Comparison of ENCODE assay signal across 8 cellular contexts in genomic region chrX:154370300-154370881, GRCh38. TPM values are rescaled to one million over a fixed set of nuclear protein-coding genes. Genes with fewer than 3 reads are reported as not detected.
DNase-seq lines count a peak whose midpoint lies in the region; ATAC-seq and TF ChIP-seq lines count a peak whose summit lies in the region.

No MANE protein-coding gene starts in this region.

- CTCF ChIA-PET in activated naive CD4-positive, alpha-beta T cell treated with anti-CD3 and anti-CD28 coated beads for 36 hours (lab: Charles Lee), result no interaction called here
- CTCF ChIA-PET in GM10248 (lab: Yijun Ruan, JAX), result interaction anchor here (1.0 to 1.8 kb wide), 3 partner anchors 120 to 167 kb away, joined by 3 to 4 read pairs (median 4); partner anchors contain the start of gene SLC10A3

- H3K27me3 Mint-ChIP-seq in activated naive CD4-positive, alpha-beta T cell treated with anti-CD3 and anti-CD28 coated beads for 36 hours (ENCODE audit: low read depth), result no peaks in the 10 kb centered on the region
- H3K27me3 Mint-ChIP-seq in activated naive CD8-positive, alpha-beta T cell treated with anti-CD3 and anti-CD28 coated beads, Interleukin-2, amount 50 U/mL, for 24 hours, result no peaks in the 10 kb centered on the region

- no peak for DNase-seq in activated naive CD4-positive, alpha-beta T cell treated with anti-CD3 and anti-CD28 coated beads for 36 hours
- DNase-seq in activated naive CD4-positive, alpha-beta T cell (lab: John Stamatoyannopoulos, UW), result no peak
- no peak for DNase-seq in activated naive CD8-positive, alpha-beta T cell treated with anti-CD3 and anti-CD28 coated beads, Interleukin-2, amount 50 U/mL, for 24 hours
- DNase-seq in NCI-H2171 (lab: John Stamatoyannopoulos, UW), result no peak
- DNase-seq in posterior vena cava (ENCODE audit: low spot score), result no peak
- no peak for DNase-seq in GM10248 (ENCODE audit: extremely low spot score)

- intact Hi-C loops in activated naive CD4-positive, alpha-beta T cell treated with anti-CD3 and anti-CD28 coated beads for 36 hours (cut with micrococcal nuclease), result loop anchor here (2.0 to 5.0 kb wide), 3 partner anchors 44 to 273 kb away; partner anchors contain the start of genes GDI1 and MECP2
- intact Hi-C loops in posterior vena cava (cut with DNase I), result no loop called here

- peaks cover 22% of the 10 kb centered on the region; the same call in 1 of the 2 replicates for H3K27me3 ChIP-seq in iPS-20b (ENCODE audit: insufficient read depth, low read length)
- peaks cover 0 to 4% of the 10 kb centered on the region in 2 donors for H3K27me3 ChIP-seq in stomach smooth muscle (ENCODE audit: control insufficient read depth in 1 of 2, insufficient read depth in 2 of 2, low read length in 2 of 2)

- H3K9me3 ChIP-seq in iPS-20b (ENCODE audit: insufficient read depth, low read depth, low read length), result no peaks in the 10 kb centered on the region
- no peaks in the 10 kb centered on the region for H3K9me3 ChIP-seq in stomach smooth muscle (ENCODE audit: control insufficient read depth in 2 of 2, low read length in 2 of 2)

- no peaks in the 10 kb centered on the region for H3K9me3 Mint-ChIP-seq in activated naive CD4-positive, alpha-beta T cell treated with anti-CD3 and anti-CD28 coated beads for 36 hours
- H3K9me3 Mint-ChIP-seq in activated naive CD8-positive, alpha-beta T cell treated with anti-CD3 and anti-CD28 coated beads, Interleukin-2, amount 50 U/mL, for 24 hours, result no peaks in the 10 kb centered on the region

- H3K9ac ChIP-seq in iPS-20b (ENCODE audit: low read depth, low read length) (peak overlapping the region; percentile 99), stomach smooth muscle (ENCODE audit: low read length in 2 of 2) (peak overlapping the region; percentile 69 to 90)

- no peak for ATAC-seq in activated naive CD8-positive, alpha-beta T cell treated with anti-CD3 and anti-CD28 coated beads, Interleukin-2, amount 50 U/mL, for 24 hours

- POLR2A ChIA-PET in GM10248 (lab: Yijun Ruan, JAX), result interaction anchor here (1.0 kb wide), 3 partner anchors 13 to 576 kb away, joined by 3 to 7 read pairs (median 5); partner anchors contain the start of genes IDH3G, SLC10A3 and SSR4

- H3K36me3 ChIP-seq in iPS-20b (ENCODE audit: insufficient read depth, low read depth, low read length) (peaks cover 41% of the 10 kb centered on the region), stomach smooth muscle (ENCODE audit: control insufficient read depth in 2 of 2, insufficient read depth in 2 of 2, low read length in 2 of 2) (peaks cover 20 to 40% of the 10 kb centered on the region in 2 donors)

- peaks cover 8% of the 10 kb centered on the region for H3K36me3 Mint-ChIP-seq in activated naive CD4-positive, alpha-beta T cell treated with anti-CD3 and anti-CD28 coated beads for 36 hours (ENCODE audit: low read depth)
- peaks cover 15% of the 10 kb centered on the region for H3K36me3 Mint-ChIP-seq in activated naive CD8-positive, alpha-beta T cell treated with anti-CD3 and anti-CD28 coated beads, Interleukin-2, amount 50 U/mL, for 24 hours (ENCODE audit: low read depth)

- peak overlapping the region; percentile 88 for H3K27ac Mint-ChIP-seq in activated naive CD4-positive, alpha-beta T cell treated with anti-CD3 and anti-CD28 coated beads for 36 hours
- H3K27ac Mint-ChIP-seq in activated naive CD8-positive, alpha-beta T cell treated with anti-CD3 and anti-CD28 coated beads, Interleukin-2, amount 50 U/mL, for 24 hours, result peak overlapping the region; percentile 87

- H3K4me1 ChIP-seq in iPS-20b (ENCODE audit: insufficient read depth, low read length), result no peaks in the 10 kb centered on the region; the same call in 1 of the 2 replicates
- peaks cover 43% of the 10 kb centered on the region for H3K4me1 ChIP-seq in stomach smooth muscle (ENCODE audit: control insufficient read depth, insufficient read depth, low read length)

- H3K27ac ChIP-seq in iPS-20b (ENCODE audit: low read length), result peak overlapping the region; percentile 98
- peak overlapping the region; percentile 99 for H3K27ac ChIP-seq in stomach smooth muscle (ENCODE audit: low read length)

- peak overlapping the region; percentile 86 for H3K4me3 Mint-ChIP-seq in activated naive CD4-positive, alpha-beta T cell treated with anti-CD3 and anti-CD28 coated beads for 36 hours
- H3K4me3 Mint-ChIP-seq in activated naive CD8-positive, alpha-beta T cell treated with anti-CD3 and anti-CD28 coated beads, Interleukin-2, amount 50 U/mL, for 24 hours, result peak overlapping the region; percentile 95

- H3K4me3 ChIP-seq in iPS-20b (ENCODE audit: low read length) (peak overlapping the region; percentile 96), stomach smooth muscle (ENCODE audit: low read length in 2 of 2) (peak overlapping the region; percentile 88 to 89)

- H3K4me1 Mint-ChIP-seq in activated naive CD4-positive, alpha-beta T cell treated with anti-CD3 and anti-CD28 coated beads for 36 hours (ENCODE audit: low read depth), result peaks cover 22% of the 10 kb centered on the region
- peaks cover 35% of the 10 kb centered on the region for H3K4me1 Mint-ChIP-seq in activated naive CD8-positive, alpha-beta T cell treated with anti-CD3 and anti-CD28 coated beads, Interleukin-2, amount 50 U/mL, for 24 hours

- TF ChIP-seq CTCF in GM10248 (IDR thresholded peaks at IDR 0.05; ENCODE audit: control extremely low read depth, extremely low read depth, low read depth, missing control alignments), result no peak

RNA-seq across cellular contexts. Expression of gene FLNA, which starts 4.0 kb away (rescaled TPM):
- 100 to 1,000 TPM; 398 to 404 TPM for total RNA-seq in activated naive CD4-positive, alpha-beta T cell treated with anti-CD3 and anti-CD28 coated beads for 36 hours
- 1,000 to 10,000 TPM; 5,571 to 6,731 TPM for total RNA-seq in posterior vena cava

RNA-seq across cellular contexts. Expression of gene EMD, which starts 8.7 kb away (rescaled TPM):
- total RNA-seq in activated naive CD4-positive, alpha-beta T cell treated with anti-CD3 and anti-CD28 coated beads for 36 hours, result 10 to 100 TPM; 62.7 to 70.0 TPM
- total RNA-seq in posterior vena cava, result 10 to 100 TPM; 61.8 to 67.2 TPM

RNA-seq across cellular contexts. Expression of gene RPL10, which starts 27.8 kb away (rescaled TPM):
- 1,000 to 10,000 TPM; 3,331 to 3,466 TPM for total RNA-seq in activated naive CD4-positive, alpha-beta T cell treated with anti-CD3 and anti-CD28 coated beads for 36 hours
- 1,000 to 10,000 TPM; 2,294 to 2,387 TPM for total RNA-seq in posterior vena cava

RNA-seq across cellular contexts. Expression of gene DNASE1L1, which starts 38.7 kb away (rescaled TPM):
- total RNA-seq in activated naive CD4-positive, alpha-beta T cell treated with anti-CD3 and anti-CD28 coated beads for 36 hours, result 1 to 10 TPM; 7.9 to 9.0 TPM
- 10 to 100 TPM; 15.9 to 20.0 TPM for total RNA-seq in posterior vena cava

RNA-seq across cellular contexts. Expression of gene TAFAZZIN, which starts 40.9 kb away (rescaled TPM):
- 10 to 100 TPM; 63.7 to 66.5 TPM for total RNA-seq in activated naive CD4-positive, alpha-beta T cell treated with anti-CD3 and anti-CD28 coated beads for 36 hours
- 10 to 100 TPM; 25.3 to 28.1 TPM for total RNA-seq in posterior vena cava

Comparison
In these comparisons a context has a peak if more than half of its experiments do, and no peak if none do; other contexts are left out.
1. RNA of gene FLNA, which starts 4.0 kb away (total RNA-seq): 5,571 to 6,731 TPM in posterior vena cava; 398 to 404 TPM in activated naive CD4-positive, alpha-beta T cell treated with anti-CD3 and anti-CD28 coated beads for 36 hours; every median in the first group is over 10 times any median in the second.